8 cellular contexts compared by ENCODE assay signal in the genomic region with DNA sequence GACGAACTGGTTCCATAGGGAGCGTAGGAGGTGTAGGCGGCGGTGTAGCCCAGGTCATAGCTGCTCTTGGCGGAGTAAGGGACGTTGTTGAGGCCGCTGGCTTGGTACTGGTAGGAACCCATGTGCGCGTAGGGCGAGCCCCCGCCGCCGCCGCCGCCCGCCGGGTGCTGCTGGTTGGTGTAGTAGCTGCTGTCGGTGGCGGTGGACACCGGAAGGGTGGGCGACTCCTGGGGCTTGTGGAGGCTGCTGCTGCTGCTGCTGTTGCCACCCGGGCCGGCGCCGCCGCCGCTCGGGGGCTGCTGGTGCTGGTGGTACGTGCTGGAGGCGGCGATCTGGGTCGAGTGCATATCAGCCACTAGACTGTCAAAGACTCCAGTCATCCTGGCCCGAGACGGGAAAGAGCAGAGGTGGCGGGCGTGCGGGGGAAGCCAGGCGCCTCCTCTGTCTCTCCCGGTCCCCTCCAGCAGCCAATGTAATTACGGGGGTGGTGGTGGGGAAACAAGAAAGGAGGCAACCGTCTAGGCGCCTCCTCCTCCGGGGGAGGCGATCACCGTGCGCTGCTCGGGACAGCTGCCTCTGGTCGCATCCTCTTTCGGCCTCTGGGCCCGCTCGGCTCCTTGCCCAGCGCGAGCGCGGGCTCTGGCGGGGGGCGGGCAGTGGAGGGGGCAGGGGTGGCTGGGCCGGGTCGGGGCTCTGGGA. TPM values are rescaled to one million over a fixed set of nuclear protein-coding genes. Genes with fewer than 3 reads are reported as not detected.
DNase-seq lines count a peak whose midpoint lies in the region; ATAC-seq and TF ChIP-seq lines count a peak whose summit lies in the region.

No MANE protein-coding gene starts in this region.

- TF ChIP-seq CTCF in Panc1 (IDR thresholded peaks at IDR 0.05) = no peak
- no peak for TF ChIP-seq CTCF in breast epithelium (IDR thresholded peaks at IDR 0.05)
- TF ChIP-seq CTCF in tibial nerve (IDR thresholded peaks at IDR 0.05) = no peak

- in situ Hi-C loops in Panc1 (cut with HindIII; ENCODE audit: low pct_unique_long_range_greater_than_20kb, low sequenced_read_pairs) = no loop called here

- POLR2A ChIA-PET in Panc1 (lab: Charles Lee) = interaction anchor here (0.6 kb wide), 4 partner anchors 21 to 210 kb away, joined by 3 to 7 read pairs (median 6); no protein-coding TSS in a partner anchor

- no peaks in the 10 kb centered on the region; the same call in 1 of the 2 replicates for H3K36me3 ChIP-seq in Panc1 (ENCODE audit: control insufficient read depth, insufficient read depth, low read length)
- H3K36me3 ChIP-seq in breast epithelium = no peaks in the 10 kb centered on the region
- no peaks in the 10 kb centered on the region for H3K36me3 ChIP-seq in tibial nerve

- ATAC-seq in GM19043 (IDR thresholded peaks at IDR 0.05; ENCODE audit: low read depth, unreplicated experiment) (peak; percentile 29), HG03159 (IDR thresholded peaks at IDR 0.05; ENCODE audit: unreplicated experiment) (peak; percentile 39), Panc1 (peak; percentile 72), left lobe of liver (peak; percentile 36)

- peaks cover 33% of the 10 kb centered on the region for H3K4me1 ChIP-seq in Panc1 (ENCODE audit: control insufficient read depth, insufficient read depth, low read length)
- H3K4me1 ChIP-seq in breast epithelium = peaks cover 9 to 17% of the 10 kb centered on the region in 2 donors
- peaks cover 0 to 80% (median 56%) of the 10 kb centered on the region in 4 donors for H3K4me1 ChIP-seq in tibial nerve

- TF ChIP-seq EP300 in tibial nerve (IDR thresholded peaks at IDR 0.05) = no peak

- CTCF ChIA-PET in Panc1 (lab: Charles Lee) = no interaction called here

- H3K4me3 ChIP-seq in Panc1 (ENCODE audit: low read depth in 2 of 2, low read length in 2 of 2) (peak overlapping the region; percentile 64 to 92), breast epithelium (peak overlapping the region; percentile 44 to 71 (median 57)), tibial nerve (peak overlapping the region; percentile 34 to 65 (median 44))

- TF ChIP-seq POLR2A in breast epithelium (IDR thresholded peaks at IDR 0.05) (no peak), tibial nerve (IDR thresholded peaks at IDR 0.05) (no peak)

- no TSS peak for BruUV-seq in Panc1 (replicated peaks; lab: Mats Ljungman, UMichigan)

- WGBS in tibial nerve, 2 donors = 1 to 2% methylated on average over 43 to 54 of the region's 59 CpGs

- intact Hi-C loops in Panc1 (cut with micrococcal nuclease; ENCODE audit: unreplicated experiment) = loop anchor here (2.0 to 10.0 kb wide), 4 partner anchors 108 to 530 kb away; partner anchors contain the start of genes HAT1 and METAP1D
- intact Hi-C loops in breast epithelium (cut with DNase I; ENCODE audit: low total_unique reads) = no loop called here

- H3K27me3 ChIP-seq in Panc1 (ENCODE audit: control insufficient read depth, insufficient read depth, low read length) (no peaks in the 10 kb centered on the region), breast epithelium (peaks cover 25 to 99% of the 10 kb centered on the region in 2 donors), tibial nerve (peaks cover 19 to 100% of the 10 kb centered on the region in 2 donors)

- H3K27ac ChIP-seq in Panc1 (ENCODE audit: low read length) = peak overlapping the region; percentile 49; the same call in 1 of the 2 replicates
- H3K27ac ChIP-seq in breast epithelium = no peak overlapping the region
- peak overlapping the region in 1 of 4 donors; percentile 63 for H3K27ac ChIP-seq in tibial nerve

- H3K9me3 ChIP-seq in Panc1 (ENCODE audit: control insufficient read depth, insufficient read depth, low read depth, low read length) (no peaks in the 10 kb centered on the region), breast epithelium (no peaks in the 10 kb centered on the region), tibial nerve (no peaks in the 10 kb centered on the region)

- peak; percentile 98 for DNase-seq in DMS 273 (lab: John Stamatoyannopoulos, UW; ENCODE audit: unreplicated experiment)
- DNase-seq in Panc1 (ENCODE audit: low read depth, low spot score) = no peak
- DNase-seq in breast epithelium (ENCODE audit: low spot score in 2 of 2) = no peak
- DNase-seq in left lobe of liver (ENCODE audit: low spot score) = no peak
- DNase-seq in tibial nerve (ENCODE audit: low spot score in 2 of 2) = no peak
- DNase-seq in stimulated activated CD4-positive, alpha-beta T cell treated with anti-CD3 and anti-CD28 coated beads, Interleukin-1b, Interleukin-23, amount 100 ng/mL, for 48 hours = no peak

RNA-seq across cellular contexts. Expression of gene DLX2, which starts 0.4 kb away (rescaled TPM):
- total RNA-seq in Panc1 (2021; ENCODE audit: unreplicated experiment) (4.4 TPM), breast epithelium (under 1 TPM in 1 of 3 donors, not detected in 2; 0.44 TPM), left lobe of liver (not detected), tibial nerve (not detected)
- 1.7 TPM for polyA plus RNA-seq in Panc1 (2012; ENCODE audit: insufficient read length)

RNA-seq across cellular contexts. Expression of gene DLX1, which starts 17.0 kb away (rescaled TPM):
- total RNA-seq in Panc1 (2021; ENCODE audit: unreplicated experiment) (3.5 TPM), breast epithelium (under 1 TPM in 1 of 3 donors, not detected in 2; 0.29 TPM), left lobe of liver (not detected), tibial nerve (under 1 TPM in 1 of 4 donors, not detected in 3; 0.44 TPM)
- 2.7 TPM for polyA plus RNA-seq in Panc1 (2012; ENCODE audit: insufficient read length)
